ENCODE assay signal across 19 cellular contexts in genomic region chr2:105582952-105583660, GRCh38.
DNase-seq lines count a peak whose midpoint lies in the region; ATAC-seq, FAIRE-seq and TF ChIP-seq lines count a peak whose summit lies in the region.
"Had no signal": no experiment of that assay in that cellular context is flagged by ENCODE, and none has a peak within 500 bp of the region (broad histone marks: within the 10 kb centered on the region; RNA-seq: fewer than 3 reads in every experiment).

No MANE protein-coding gene starts in this region.

- WGBS in pancreas, 2 donors, result 36 to 46% methylated on average over 3 of the region's 3 CpGs

- H3K4me3 Mint-ChIP-seq in activated CD8-positive, alpha-beta T cell treated with anti-CD3 and anti-CD28 coated beads for 36 hours, result no peak overlapping the region
- H3K4me3 Mint-ChIP-seq in activated T-helper 2 cell treated with anti-CD3 and anti-CD28 coated beads, Interferon-gamma antibody, Interleukin-2, Interleukin-4, amounts not matched to agents 10 μg/mL and 5 μg/mL and 100 μg/mL, durations not matched to agents 14 hours and 24 hours and 36 hours (ENCODE audit: low read depth), result no peak overlapping the region
- H3K4me3 Mint-ChIP-seq: activated CD8-positive, alpha-beta T cell treated with anti-CD3 and anti-CD28 coated beads, Interleukin-2, amount 10 ng/mL, durations not matched to agents 7 days and 5 days; T-helper 17 cell; WTC11 had no signal

- no peak for FAIRE-seq in pancreas (lab: Jason Lieb, UNC)
- no peak for FAIRE-seq in kidney (lab: Jason Lieb, UNC)
- FAIRE-seq: D721Med, H54 had no signal

- no peaks in the 10 kb centered on the region for H3K27me3 ChIP-seq in pancreas
- H3K27me3 ChIP-seq: heart right ventricle, tibial artery had no signal

- POLR2A ChIA-PET in activated CD8-positive, alpha-beta T cell treated with anti-CD3 and anti-CD28 coated beads for 36 hours (lab: Charles Lee), result interaction anchor here (0.8 kb wide), 1 partner anchor 163 kb away, joined by 3 read pairs; no protein-coding TSS in a partner anchor

- H3K27me3 Mint-ChIP-seq in activated CD8-positive, alpha-beta T cell treated with anti-CD3 and anti-CD28 coated beads for 36 hours, result no peaks in the 10 kb centered on the region
- H3K27me3 Mint-ChIP-seq in activated T-helper 2 cell treated with anti-CD3 and anti-CD28 coated beads, Interferon-gamma antibody, Interleukin-2, Interleukin-4, amounts not matched to agents 10 μg/mL and 5 μg/mL and 100 μg/mL, durations not matched to agents 14 hours and 24 hours and 36 hours (ENCODE audit: low read depth), result no peaks in the 10 kb centered on the region
- H3K27me3 Mint-ChIP-seq: T-helper 17 cell had no signal

- peaks cover 29% of the 10 kb centered on the region for H3K4me1 Mint-ChIP-seq in activated CD8-positive, alpha-beta T cell treated with anti-CD3 and anti-CD28 coated beads for 36 hours (ENCODE audit: low read depth)
- peaks cover 12% of the 10 kb centered on the region for H3K4me1 Mint-ChIP-seq in activated T-helper 2 cell treated with anti-CD3 and anti-CD28 coated beads, Interferon-gamma antibody, Interleukin-2, Interleukin-4, amounts not matched to agents 10 μg/mL and 5 μg/mL and 100 μg/mL, durations not matched to agents 14 hours and 24 hours and 36 hours (ENCODE audit: low read depth)

- no peaks in the 10 kb centered on the region for H3K4me1 ChIP-seq in pancreas
- H3K4me1 ChIP-seq in kidney (ENCODE audit: control insufficient read depth in 1 of 2, insufficient read depth in 1 of 2, low read depth in 1 of 2, low read length in 2 of 2), result no peaks in the 10 kb centered on the region
- H3K4me1 ChIP-seq: heart right ventricle, tibial artery had no signal

- intact Hi-C loops in pancreas (cut with DNase I) (no loop called here), kidney (cut with DNase I) (no loop called here)
- intact Hi-C loops in activated CD8-positive, alpha-beta T cell treated with anti-CD3 and anti-CD28 coated beads for 36 hours (cut with micrococcal nuclease), result loop anchor here (10.0 kb wide), 1 partner anchor 162 kb away; the partner anchor contains the start of gene NCK2
- intact Hi-C loops in activated T-helper 2 cell treated with anti-CD3 and anti-CD28 coated beads, Interferon-gamma antibody, Interleukin-2, Interleukin-4, amounts not matched to agents 10 μg/mL and 5 μg/mL and 100 μg/mL, durations not matched to agents 14 hours and 24 hours and 36 hours (cut with micrococcal nuclease), result no loop called here

- no peak overlapping the region for H3K9ac ChIP-seq in kidney (ENCODE audit: low read length in 2 of 2)

- TF ChIP-seq CTCF in epithelial cell of esophagus (IDR thresholded peaks at IDR 0.05; ENCODE audit: insufficient read depth, low read depth, low read length, missing control alignments) (no peak), pancreas (IDR thresholded peaks at IDR 0.05) (no peak), kidney (IDR thresholded peaks at IDR 0.05; ENCODE audit: borderline replicate concordance, extremely low read depth, insufficient read depth) (no peak)
- TF ChIP-seq CTCF in activated CD8-positive, alpha-beta T cell treated with anti-CD3 and anti-CD28 coated beads for 36 hours (IDR thresholded peaks at IDR 0.05), result no peak

- CTCF ChIA-PET in activated CD8-positive, alpha-beta T cell treated with anti-CD3 and anti-CD28 coated beads for 36 hours (lab: Charles Lee), result interaction anchor here (0.7 to 1.3 kb wide), 4 partner anchors 38 to 502 kb away, joined by 3 to 4 read pairs (median 3); no protein-coding TSS in a partner anchor

- peak; percentile 19 for DNase-seq in DMS153 treated with DMSO at 0.1 percent for 48 hours (lab: John Stamatoyannopoulos, UW; ENCODE audit: unreplicated experiment)
- DNase-seq in NCI-H146 (lab: John Stamatoyannopoulos, UW), result peak; percentile 71
- peak; percentile 83 for DNase-seq in epithelial cell of esophagus (ENCODE audit: low read depth)
- DNase-seq in pancreas, result peak in 2 of 6 donors; percentile 29 to 37
- no peak for DNase-seq in effector CD4-positive, alpha-beta T cell
- DNase-seq in activated CD8-positive, alpha-beta T cell treated with anti-CD3 and anti-CD28 coated beads for 36 hours, result no peak
- no peak for DNase-seq in kidney
- DNase-seq in activated T-helper 2 cell treated with anti-CD3 and anti-CD28 coated beads, Interferon-gamma antibody, Interleukin-2, Interleukin-4, amounts not matched to agents 10 μg/mL and 5 μg/mL and 100 μg/mL, durations not matched to agents 14 hours and 24 hours and 36 hours (ENCODE audit: low spot score), result no peak
- DNase-seq: activated CD8-positive, alpha-beta T cell treated with anti-CD3 and anti-CD28 coated beads, Interleukin-2, amount 10 ng/mL, durations not matched to agents 7 days and 5 days; AML-193; heart right ventricle; islet precursor cell; NCI-H226; SHP77; T-helper 17 cell; tibial artery had no signal

- ATAC-seq in pancreas, result peak; percentile 86 to 92 (median 89)
- ATAC-seq in activated CD8-positive, alpha-beta T cell treated with anti-CD3 and anti-CD28 coated beads for 36 hours, result no peak
- ATAC-seq: activated CD8-positive, alpha-beta T cell treated with anti-CD3 and anti-CD28 coated beads, Interleukin-2, amount 10 ng/mL, durations not matched to agents 7 days and 5 days; heart right ventricle; T-helper 17 cell; WTC11 had no signal

- H3K36me3 Mint-ChIP-seq in activated CD8-positive, alpha-beta T cell treated with anti-CD3 and anti-CD28 coated beads for 36 hours (ENCODE audit: low read depth), result no peaks in the 10 kb centered on the region
- no peaks in the 10 kb centered on the region for H3K36me3 Mint-ChIP-seq in activated T-helper 2 cell treated with anti-CD3 and anti-CD28 coated beads, Interferon-gamma antibody, Interleukin-2, Interleukin-4, amounts not matched to agents 10 μg/mL and 5 μg/mL and 100 μg/mL, durations not matched to agents 14 hours and 24 hours and 36 hours (ENCODE audit: low read depth)

- peaks cover 9% of the 10 kb centered on the region for H3K9me3 Mint-ChIP-seq in activated CD8-positive, alpha-beta T cell treated with anti-CD3 and anti-CD28 coated beads for 36 hours
- H3K9me3 Mint-ChIP-seq in activated T-helper 2 cell treated with anti-CD3 and anti-CD28 coated beads, Interferon-gamma antibody, Interleukin-2, Interleukin-4, amounts not matched to agents 10 μg/mL and 5 μg/mL and 100 μg/mL, durations not matched to agents 14 hours and 24 hours and 36 hours, result peaks cover 9% of the 10 kb centered on the region

- H3K36me3 ChIP-seq in pancreas (no peaks in the 10 kb centered on the region), kidney (ENCODE audit: control insufficient read depth in 1 of 2, insufficient read depth in 2 of 2, low read length in 2 of 2) (no peaks in the 10 kb centered on the region)
- H3K36me3 ChIP-seq: heart right ventricle, tibial artery had no signal

- H3K9me3 ChIP-seq in pancreas (no peaks in the 10 kb centered on the region), kidney (ENCODE audit: control insufficient read depth in 1 of 2, low read length in 2 of 2) (peaks cover 0 to 5% of the 10 kb centered on the region in 2 donors)
- H3K9me3 ChIP-seq: heart right ventricle, tibial artery had no signal

- H3K4me3 ChIP-seq in epithelial cell of esophagus (ENCODE audit: low read length), result no peak overlapping the region
- H3K4me3 ChIP-seq in pancreas, result no peak overlapping the region
- H3K4me3 ChIP-seq in kidney (ENCODE audit: low read length in 2 of 2), result no peak overlapping the region
- H3K4me3 ChIP-seq: heart right ventricle, tibial artery had no signal

- H3K27ac ChIP-seq in pancreas (peak overlapping the region; percentile 45 to 74 (median 58)), kidney (ENCODE audit: low read depth in 2 of 2, low read length in 2 of 2) (no peak overlapping the region)
- H3K27ac ChIP-seq: heart right ventricle, tibial artery had no signal

- H3K27ac Mint-ChIP-seq in activated CD8-positive, alpha-beta T cell treated with anti-CD3 and anti-CD28 coated beads for 36 hours, result no peak overlapping the region
- H3K27ac Mint-ChIP-seq in activated T-helper 2 cell treated with anti-CD3 and anti-CD28 coated beads, Interferon-gamma antibody, Interleukin-2, Interleukin-4, amounts not matched to agents 10 μg/mL and 5 μg/mL and 100 μg/mL, durations not matched to agents 14 hours and 24 hours and 36 hours, result no peak overlapping the region
- H3K27ac Mint-ChIP-seq: activated CD8-positive, alpha-beta T cell treated with anti-CD3 and anti-CD28 coated beads, Interleukin-2, amount 10 ng/mL, durations not matched to agents 7 days and 5 days; WTC11 had no signal

Comparison
In these comparisons a context has a peak if more than half of its experiments do, and no peak if none do; other contexts are left out.
1. DNase-seq: peak in DMS153 treated with DMSO at 0.1 percent for 48 hours (single experiment), NCI-H146 (single experiment) and epithelial cell of esophagus (single experiment); none in effector CD4-positive, alpha-beta T cell (single experiment), activated CD8-positive, alpha-beta T cell treated with anti-CD3 and anti-CD28 coated beads for 36 hours (single experiment), kidney (single experiment) and activated T-helper 2 cell treated with anti-CD3 and anti-CD28 coated beads, Interferon-gamma antibody, Interleukin-2, Interleukin-4, amounts not matched to agents 10 μg/mL and 5 μg/mL and 100 μg/mL, durations not matched to agents 14 hours and 24 hours and 36 hours (single experiment).
2. H3K27ac ChIP-seq: peak in pancreas (4 of 4); none in kidney (0 of 2).